Comparison of ENCODE assay signal across 17 cellular contexts in the genomic region with DNA sequence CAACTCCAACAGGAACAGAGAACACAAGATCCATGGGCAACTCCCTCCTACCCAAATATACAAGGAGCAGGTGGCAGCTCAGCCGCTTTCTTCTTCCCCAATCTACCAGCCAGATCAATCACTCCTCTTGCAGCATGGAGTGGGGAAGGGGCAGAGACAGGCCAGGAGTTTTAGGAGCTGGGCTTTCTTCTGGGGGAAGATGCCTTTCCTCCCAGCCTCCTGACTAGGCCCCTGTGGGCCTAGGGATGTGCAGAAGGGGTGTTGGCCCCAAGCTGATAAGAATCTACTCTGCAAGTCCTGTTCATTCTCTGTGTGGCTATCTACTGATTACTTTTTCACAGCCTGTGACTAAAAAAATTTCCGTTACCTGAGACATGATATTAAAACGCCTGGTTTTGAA.
"Had no signal": no experiment of that assay in that cellular context is flagged by ENCODE, and none has a peak within 500 bp of the region (broad histone marks: within the 10 kb centered on the region; RNA-seq: fewer than 3 reads in every experiment).

No MANE protein-coding gene starts in this region.

- H3K27me3 Mint-ChIP-seq: activated CD8-positive, alpha-beta memory T cell treated with anti-CD3 and anti-CD28 coated beads, Interleukin-2, amount 10 ng/mL, durations not matched to agents 7 days and 5 days; activated T-helper 17 cell treated with anti-CD3 and anti-CD28 coated beads, Interleukin-2, amount 50 U/mL, for 72 hours; dendritic cell treated with granulocyte-macrophage colony-stimulating factor and Interleukin-4, amounts not matched to agents 40 ng/mL and 50 ng/mL, for 4 days had no signal

- H3K27me3 ChIP-seq: adrenal gland, gastroesophageal sphincter, heart left ventricle, left lung had no signal

- ATAC-seq: activated CD8-positive, alpha-beta memory T cell treated with anti-CD3 and anti-CD28 coated beads, Interleukin-2, amount 10 ng/mL, durations not matched to agents 7 days and 5 days; activated T-helper 17 cell treated with anti-CD3 and anti-CD28 coated beads, Interleukin-2, amount 50 U/mL, for 72 hours; esophagus mucosa; gastroesophageal sphincter; heart left ventricle; left lung had no signal

- H3K27ac ChIP-seq: adrenal gland, gastroesophageal sphincter, heart left ventricle, left lung had no signal

- H3K9me3 Mint-ChIP-seq: activated T-helper 17 cell treated with anti-CD3 and anti-CD28 coated beads, Interleukin-2, amount 50 U/mL, for 72 hours; dendritic cell treated with granulocyte-macrophage colony-stimulating factor and Interleukin-4, amounts not matched to agents 40 ng/mL and 50 ng/mL, for 4 days; nephron progenitor cell had no signal

- H3K9me3 ChIP-seq: adrenal gland, gastroesophageal sphincter, heart left ventricle, left lung had no signal

- H3K4me1 ChIP-seq: adrenal gland, left lung had no signal

- H3K4me3 Mint-ChIP-seq: activated CD8-positive, alpha-beta memory T cell treated with anti-CD3 and anti-CD28 coated beads, Interleukin-2, amount 10 ng/mL, durations not matched to agents 7 days and 5 days; activated T-helper 17 cell treated with anti-CD3 and anti-CD28 coated beads, Interleukin-2, amount 50 U/mL, for 72 hours; dendritic cell treated with granulocyte-macrophage colony-stimulating factor and Interleukin-4, amounts not matched to agents 40 ng/mL and 50 ng/mL, for 4 days; nephron progenitor cell; T-helper 1 cell treated with Interleukin-12 subunit alpha and Interleukin-12 subunit beta and Interleukin-4 antibody, amounts not matched to agents 30 μg/mL and 1 μg/mL, for 36 hours had no signal

- H3K27ac Mint-ChIP-seq: activated CD8-positive, alpha-beta memory T cell treated with anti-CD3 and anti-CD28 coated beads, Interleukin-2, amount 10 ng/mL, durations not matched to agents 7 days and 5 days; activated T-helper 17 cell treated with anti-CD3 and anti-CD28 coated beads, Interleukin-2, amount 50 U/mL, for 72 hours; dendritic cell treated with granulocyte-macrophage colony-stimulating factor and Interleukin-4, amounts not matched to agents 40 ng/mL and 50 ng/mL, for 4 days; nephron progenitor cell; T-helper 1 cell treated with Interleukin-12 subunit alpha and Interleukin-12 subunit beta and Interleukin-4 antibody, amounts not matched to agents 30 μg/mL and 1 μg/mL, for 36 hours had no signal

- H3K36me3 ChIP-seq: adrenal gland, gastroesophageal sphincter, heart left ventricle, left lung had no signal

- DNase-seq: activated CD4-positive, alpha-beta T cell treated with anti-CD3 and anti-CD28 coated beads, Interleukin-2, amount 50 U/mL, for 1 hour; activated CD4-positive, CD25-positive, alpha-beta regulatory T cell treated with anti-CD3 and anti-CD28 coated beads, Interleukin-2, amount 50 U/mL, for 72 hours; activated CD8-positive, alpha-beta memory T cell treated with anti-CD3 and anti-CD28 coated beads, Interleukin-2, amount 10 ng/mL, durations not matched to agents 7 days and 5 days; activated naive CD4-positive, alpha-beta T cell treated with Interleukin-2 at 50 U/mL for 16 hours; adrenal gland; effector CD8-positive, alpha-beta T cell; heart left ventricle; left lung; nephron progenitor cell; occipital lobe; retina; stimulated activated naive CD4-positive, alpha-beta T cell had no signal

- H3K4me3 ChIP-seq: adrenal gland, gastroesophageal sphincter, heart left ventricle, left lung had no signal
